ENCODE assay signal across 8 cellular contexts in the genomic region with DNA sequence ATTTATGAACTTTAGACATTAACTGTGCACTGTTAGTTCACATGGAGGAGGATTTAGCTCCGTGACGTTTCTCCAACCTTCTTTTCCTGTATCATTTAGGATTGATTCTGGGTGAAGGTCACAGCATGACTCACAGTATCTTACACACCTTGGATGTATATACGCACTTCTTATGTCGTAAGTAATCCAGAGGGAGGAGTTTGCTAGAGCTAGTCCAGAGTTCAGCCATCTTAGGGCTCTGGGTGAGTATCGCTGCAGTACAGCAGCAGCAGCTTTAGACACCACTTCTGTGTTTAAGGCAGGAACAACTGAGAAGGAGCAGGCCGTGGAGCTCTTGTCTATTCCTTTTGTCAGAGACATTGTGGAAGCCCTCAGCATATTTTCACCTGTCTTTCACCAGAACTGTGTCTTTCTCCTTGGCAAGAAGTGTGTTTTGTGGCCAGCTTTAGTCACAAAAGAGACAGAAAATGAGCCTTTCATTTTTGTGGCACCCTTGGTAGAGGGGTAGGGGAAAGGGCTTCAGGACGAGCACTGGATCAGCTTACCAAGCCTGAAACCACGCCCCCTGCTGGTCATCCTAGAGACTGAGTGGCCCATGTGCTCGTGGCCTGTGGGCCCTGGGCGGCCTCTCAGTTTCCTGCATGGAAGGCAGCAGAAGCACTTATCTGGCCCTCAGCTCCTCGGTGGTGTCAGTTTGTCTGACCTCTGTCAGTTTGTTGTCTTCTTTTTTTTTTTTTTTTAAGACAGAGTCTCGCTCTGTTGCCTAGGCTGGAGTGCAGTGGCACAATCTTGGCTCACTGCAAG.
DNase-seq lines count a peak whose midpoint lies in the region; ATAC-seq, FAIRE-seq and TF ChIP-seq lines count a peak whose summit lies in the region.

No MANE protein-coding gene starts in this region.

- no peak overlapping the region for H3K4me3 ChIP-seq in AG04449 (ENCODE audit: low read depth, low read length)

- FAIRE-seq in GM12892 (lab: Jason Lieb, UNC): no peak

- peak; percentile 76 for TF ChIP-seq CTCF in AG04449 (IDR thresholded peaks at IDR 0.05; ENCODE audit: insufficient read depth, low read length, missing control alignments)

- POLR2A ChIA-PET in AG04449 (lab: Yijun Ruan, JAX): interaction anchor here (0.6 to 1.5 kb wide), 3 partner anchors 127 to 180 kb away, joined by 3 to 4 read pairs (median 3); a partner anchor contains a TSS
- POLR2A ChIA-PET in naive thymus-derived CD8-positive, alpha-beta T cell (lab: Charles Lee): interaction anchor here (1.0 to 1.8 kb wide), 3 partner anchors 10 to 189 kb away, joined by 3 to 8 read pairs (median 3); no protein-coding TSS in a partner anchor

- DNase-seq in AG04449 (ENCODE audit: low read depth, low spot score) (no peak), GM12892 (ENCODE audit: insufficient read length) (peak; percentile 36), NOMO-1 (lab: John Stamatoyannopoulos, UW; ENCODE audit: unreplicated experiment in 2 of 2) (peak; percentile 48 to 75), epidermal melanocyte (ENCODE audit: insufficient read length, low spot score) (peak; percentile 32)
- peak; percentile 86 for DNase-seq in activated CD8-positive, alpha-beta memory T cell treated with anti-CD3 and anti-CD28 coated beads for 24 hours
- DNase-seq in naive thymus-derived CD8-positive, alpha-beta T cell: peak; percentile 46 to 86 (median 63)
- DNase-seq in stimulated activated naive CD4-positive, alpha-beta T cell treated with Interleukin-2 at 50 U/mL for 16 hours (lab: John Stamatoyannopoulos, UW): peak; percentile 60

- H3K27me3 Mint-ChIP-seq in naive thymus-derived CD8-positive, alpha-beta T cell: no peaks in the 10 kb centered on the region

- no peak overlapping the region for H3K4me3 Mint-ChIP-seq in naive thymus-derived CD8-positive, alpha-beta T cell

- no peaks in the 10 kb centered on the region for H3K9me3 Mint-ChIP-seq in naive thymus-derived CD8-positive, alpha-beta T cell

- H3K4me1 Mint-ChIP-seq in naive thymus-derived CD8-positive, alpha-beta T cell: peaks cover 8 to 19% (median 12%) of the 10 kb centered on the region in 4 donors

- peak; percentile 71 to 72 for ATAC-seq in naive thymus-derived CD8-positive, alpha-beta T cell
- ATAC-seq in GM18873 (IDR thresholded peaks at IDR 0.05; ENCODE audit: low FRiP score, unreplicated experiment): no peak

- no peak for TF ChIP-seq POLR2A in GM12892 (IDR thresholded peaks at IDR 0.05; ENCODE audit: low read depth, low read length)

- CTCF ChIA-PET in AG04449 (lab: Yijun Ruan, JAX): interaction anchor here (0.7 to 9.1 kb wide), 79 partner anchors 9 to 738 kb away, joined by 3 to 601 read pairs (median 6); a partner anchor contains a TSS

- H3K36me3 Mint-ChIP-seq in naive thymus-derived CD8-positive, alpha-beta T cell: peaks cover 0 to 27% (median 0%) of the 10 kb centered on the region in 3 donors

- peak overlapping the region in 2 of 10 donors; percentile 58 to 88 for H3K27ac Mint-ChIP-seq in naive thymus-derived CD8-positive, alpha-beta T cell
